ENCODE assay signal across 32 cellular contexts in the genomic region with DNA sequence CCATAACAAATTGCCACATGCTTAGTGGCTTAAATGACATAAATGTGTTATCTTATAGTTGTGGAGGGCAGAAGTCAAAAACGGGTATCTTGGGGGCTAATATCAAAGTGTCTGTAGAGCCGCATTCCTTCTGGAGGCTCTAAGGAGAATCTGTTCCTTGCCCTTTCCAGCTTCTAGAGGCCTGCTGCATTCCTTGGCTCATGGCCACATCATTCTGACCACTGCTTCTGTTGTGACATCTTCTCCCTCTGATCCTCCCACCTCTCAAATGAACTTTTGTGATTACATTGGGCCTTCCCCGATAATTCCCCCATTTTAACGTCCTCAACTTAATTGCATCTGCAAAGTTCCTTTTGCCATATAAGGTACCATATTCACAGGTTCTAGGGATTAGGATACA.
DNase-seq lines count a peak whose midpoint lies in the region; ATAC-seq, FAIRE-seq and TF ChIP-seq lines count a peak whose summit lies in the region.
"Had no signal": no experiment of that assay in that cellular context is flagged by ENCODE, and none has a peak within 500 bp of the region (broad histone marks: within the 10 kb centered on the region; RNA-seq: fewer than 3 reads in every experiment).

No MANE protein-coding gene starts in this region.

- ATAC-seq in activated CD8-positive, alpha-beta memory T cell treated with anti-CD3 and anti-CD28 coated beads, Interleukin-2, amount 10 ng/mL, durations not matched to agents 7 days and 5 days = no peak
- no peak for ATAC-seq in naive thymus-derived CD8-positive, alpha-beta T cell
- ATAC-seq: effector memory CD8-positive, alpha-beta T cell; gastroesophageal sphincter; natural killer cell treated with Interleukin-12 subunit alpha and Interleukin-12 subunit beta and Interleukin-15 and Interleukin-18, amount 100 ng/mL, for 72 hours; psoas muscle had no signal

- H3K27me3 Mint-ChIP-seq in activated CD8-positive, alpha-beta memory T cell treated with anti-CD3 and anti-CD28 coated beads, Interleukin-2, amount 10 ng/mL, durations not matched to agents 7 days and 5 days = peaks cover 23% of the 10 kb centered on the region
- peaks cover 1 to 19% (median 8%) of the 10 kb centered on the region in 5 donors for H3K27me3 Mint-ChIP-seq in naive thymus-derived CD8-positive, alpha-beta T cell

- H3K4me1 ChIP-seq in breast epithelium = no peaks in the 10 kb centered on the region
- H3K4me1 ChIP-seq: gastroesophageal sphincter, Peyer's patch, psoas muscle, transverse colon had no signal

- POLR2A ChIA-PET in naive thymus-derived CD8-positive, alpha-beta T cell (lab: Charles Lee) = interaction anchor here (0.7 kb wide), 1 partner anchor 34 kb away, joined by 5 read pairs; no protein-coding TSS in a partner anchor

- intact Hi-C loops in breast epithelium (cut with DNase I; ENCODE audit: low total_unique reads) = no loop called here

- H3K27ac ChIP-seq in breast epithelium = peak overlapping the region; percentile 68
- H3K27ac ChIP-seq: cardiac muscle cell, coronary artery, gastroesophageal sphincter, KMS-11, Peyer's patch, psoas muscle, transverse colon had no signal

- TF ChIP-seq CTCF in AG10803 (conservative IDR thresholded peaks at IDR 0.05; ENCODE audit: low read length) = no peak
- no peak for TF ChIP-seq CTCF in breast epithelium (IDR thresholded peaks at IDR 0.05)

- no peak overlapping the region for H3K27ac Mint-ChIP-seq in activated CD8-positive, alpha-beta memory T cell treated with anti-CD3 and anti-CD28 coated beads, Interleukin-2, amount 10 ng/mL, durations not matched to agents 7 days and 5 days
- peak overlapping the region in 1 of 10 donors; percentile 26 for H3K27ac Mint-ChIP-seq in naive thymus-derived CD8-positive, alpha-beta T cell
- H3K27ac Mint-ChIP-seq: activated CD4-positive, alpha-beta memory T cell treated with anti-CD3 and anti-CD28 coated beads, Interleukin-2, amount 10 ng/mL, durations not matched to agents 7 days and 5 days; effector memory CD8-positive, alpha-beta T cell; H9; natural killer cell treated with Interleukin-12 subunit alpha and Interleukin-12 subunit beta and Interleukin-15 and Interleukin-18, amount 100 ng/mL, for 72 hours had no signal

- peaks cover 6% of the 10 kb centered on the region for H3K4me1 Mint-ChIP-seq in activated CD8-positive, alpha-beta memory T cell treated with anti-CD3 and anti-CD28 coated beads, Interleukin-2, amount 10 ng/mL, durations not matched to agents 7 days and 5 days
- H3K4me1 Mint-ChIP-seq in naive thymus-derived CD8-positive, alpha-beta T cell = peaks cover 17 to 22% (median 20%) of the 10 kb centered on the region in 4 donors

- TF ChIP-seq POLR2A in breast epithelium (IDR thresholded peaks at IDR 0.05) = no peak

- H3K9me3 Mint-ChIP-seq in activated CD8-positive, alpha-beta memory T cell treated with anti-CD3 and anti-CD28 coated beads, Interleukin-2, amount 10 ng/mL, durations not matched to agents 7 days and 5 days (ENCODE audit: low read depth) = no peaks in the 10 kb centered on the region
- peaks cover 0 to 26% (median 4%) of the 10 kb centered on the region in 9 donors for H3K9me3 Mint-ChIP-seq in naive thymus-derived CD8-positive, alpha-beta T cell
- H3K9me3 Mint-ChIP-seq: activated CD4-positive, alpha-beta memory T cell treated with anti-CD3 and anti-CD28 coated beads, Interleukin-2, amount 10 ng/mL, durations not matched to agents 7 days and 5 days; effector memory CD8-positive, alpha-beta T cell; natural killer cell treated with Interleukin-12 subunit alpha and Interleukin-12 subunit beta and Interleukin-15 and Interleukin-18, amount 100 ng/mL, for 72 hours had no signal

- DNase-seq in AG10803 (ENCODE audit: low read depth) = peak; percentile 64
- peak; percentile 22 for DNase-seq in MG63
- DNase-seq in breast epithelium (ENCODE audit: low spot score in 2 of 2) = peak in 1 of 2 donors; percentile 43
- DNase-seq in iris pigment epithelial cell (ENCODE audit: low read depth) = peak; percentile 81
- no peak for DNase-seq in T1000 (lab: John Stamatoyannopoulos, UW)
- no peak for DNase-seq in frontal cortex (ENCODE audit: low spot score in 2 of 2)
- DNase-seq in activated CD8-positive, alpha-beta memory T cell treated with anti-CD3 and anti-CD28 coated beads, Interleukin-2, amount 10 ng/mL, durations not matched to agents 7 days and 5 days = no peak
- DNase-seq in naive thymus-derived CD8-positive, alpha-beta T cell = no peak
- DNase-seq: 8988T; activated CD4-positive, alpha-beta memory T cell treated with anti-CD3 and anti-CD28 coated beads, Interleukin-2, amount 10 ng/mL, durations not matched to agents 7 days and 5 days; activated CD4-positive, alpha-beta T cell treated with anti-CD3 and anti-CD28 coated beads for 1 hour; activated naive CD4-positive, alpha-beta T cell treated with anti-CD3 and anti-CD28 coated beads, Interleukin-2, amount 50 U/mL, for 16 hours; amygdala; effector memory CD8-positive, alpha-beta T cell; erythroblast; H9; NCI-H1436 treated with DMSO at 0.1 percent for 48 hours; NCI-H2081 treated with DMSO at 0.1 percent for 48 hours; NCI-H345; Peyer's patch; psoas muscle; SIG-M5; stimulated activated CD4-positive, alpha-beta T cell treated with anti-CD3 and anti-CD28 coated beads, Interleukin-4, amount 100 ng/mL, for 4 hours; transverse colon had no signal

- no peaks in the 10 kb centered on the region for H3K36me3 Mint-ChIP-seq in activated CD8-positive, alpha-beta memory T cell treated with anti-CD3 and anti-CD28 coated beads, Interleukin-2, amount 10 ng/mL, durations not matched to agents 7 days and 5 days
- H3K36me3 Mint-ChIP-seq in naive thymus-derived CD8-positive, alpha-beta T cell = peaks cover 0 to 7% (median 4%) of the 10 kb centered on the region in 3 donors
- H3K36me3 Mint-ChIP-seq: CD4-positive, alpha-beta memory T cell; natural killer cell treated with Interleukin-12 subunit alpha and Interleukin-12 subunit beta and Interleukin-15 and Interleukin-18, amount 100 ng/mL, for 72 hours had no signal

- no peaks in the 10 kb centered on the region; the same call in 1 of the 2 replicates for H3K36me3 ChIP-seq in MG63
- H3K36me3 ChIP-seq in breast epithelium = no peaks in the 10 kb centered on the region
- H3K36me3 ChIP-seq: cardiac muscle cell, gastroesophageal sphincter, Peyer's patch, transverse colon had no signal

- H3K9me3 ChIP-seq in MG63 (peaks cover 15% of the 10 kb centered on the region), breast epithelium (no peaks in the 10 kb centered on the region)
- H3K9me3 ChIP-seq: Peyer's patch, psoas muscle, transverse colon had no signal

- CTCF ChIA-PET in activated CD8-positive, alpha-beta memory T cell treated with anti-CD3 and anti-CD28 coated beads, Interleukin-2, amount 10 ng/mL, durations not matched to agents 7 days and 5 days (lab: Charles Lee) = no interaction called here

- FAIRE-seq in frontal cortex (lab: Jason Lieb, UNC) = no peak
- FAIRE-seq: GM12892 had no signal

- H3K27me3 ChIP-seq in MG63 (no peaks in the 10 kb centered on the region), breast epithelium (no peaks in the 10 kb centered on the region)
- H3K27me3 ChIP-seq: cardiac muscle cell, gastroesophageal sphincter, Peyer's patch, transverse colon had no signal

- H3K4me3 Mint-ChIP-seq in activated CD8-positive, alpha-beta memory T cell treated with anti-CD3 and anti-CD28 coated beads, Interleukin-2, amount 10 ng/mL, durations not matched to agents 7 days and 5 days = no peak overlapping the region
- no peak overlapping the region for H3K4me3 Mint-ChIP-seq in naive thymus-derived CD8-positive, alpha-beta T cell
- H3K4me3 Mint-ChIP-seq: activated CD4-positive, alpha-beta memory T cell treated with anti-CD3 and anti-CD28 coated beads, Interleukin-2, amount 10 ng/mL, durations not matched to agents 7 days and 5 days; effector memory CD8-positive, alpha-beta T cell; H9; natural killer cell treated with Interleukin-12 subunit alpha and Interleukin-12 subunit beta and Interleukin-15 and Interleukin-18, amount 100 ng/mL, for 72 hours had no signal

- H3K4me3 ChIP-seq in AG10803 (ENCODE audit: low read length) = no peak overlapping the region
- no peak overlapping the region for H3K4me3 ChIP-seq in MG63
- H3K4me3 ChIP-seq in breast epithelium = no peak overlapping the region
- H3K4me3 ChIP-seq: cardiac muscle cell, coronary artery, gastroesophageal sphincter, lung, Peyer's patch, psoas muscle, transverse colon had no signal

Comparison
In these comparisons a context has a peak if more than half of its experiments do, and no peak if none do; other contexts are left out.
1. DNase-seq: peak in AG10803 (single experiment), MG63 (single experiment) and iris pigment epithelial cell (single experiment); none in T1000 (single experiment), frontal cortex (0 of 2), activated CD8-positive, alpha-beta memory T cell treated with anti-CD3 and anti-CD28 coated beads, Interleukin-2, amount 10 ng/mL, durations not matched to agents 7 days and 5 days (single experiment) and naive thymus-derived CD8-positive, alpha-beta T cell (0 of 10).